Comparison of ENCODE assay signal across 8 cellular contexts in genomic region chr1:152052606-152053005, GRCh38. TPM values are rescaled to one million over a fixed set of nuclear protein-coding genes. Genes with fewer than 3 reads are reported as not detected.
A peak's percentile ranks its signal among the peaks of the same experiment; 100 is the strongest.
DNase-seq lines count a peak whose midpoint lies in the region; ATAC-seq, FAIRE-seq and TF ChIP-seq lines count a peak whose summit lies in the region.

No MANE protein-coding gene starts in this region.

- WGBS in body of pancreas, 2 donors: 24% methylated on average over 11 of the region's 11 CpGs
- 24 to 31% (median 27%) methylated on average over 11 of the region's 11 CpGs for WGBS in spleen, 5 donors

- TF ChIP-seq POLR2A in body of pancreas (IDR thresholded peaks at IDR 0.05) (no peak), spleen (IDR thresholded peaks at IDR 0.05) (no peak)

- H3K27ac ChIP-seq in 22Rv1: no peak overlapping the region
- H3K27ac ChIP-seq in body of pancreas: no peak overlapping the region
- H3K27ac ChIP-seq in spleen: no peak overlapping the region

- H3K4me1 ChIP-seq in body of pancreas (peaks cover 14% of the 10 kb centered on the region), spleen (peaks cover 2 to 46% (median 16%) of the 10 kb centered on the region in 6 donors)

- peak; percentile 28 for ATAC-seq in GM18868 (IDR thresholded peaks at IDR 0.05; ENCODE audit: unreplicated experiment)
- peak; percentile 22 for ATAC-seq in body of pancreas
- ATAC-seq in GM21717 (IDR thresholded peaks at IDR 0.05; ENCODE audit: unreplicated experiment): no peak

- H3K4me3 ChIP-seq in body of pancreas (no peak overlapping the region), spleen (no peak overlapping the region)

- peak; percentile 60 for DNase-seq in NCI-H2107 treated with DMSO at 0.1 percent for 48 hours (lab: John Stamatoyannopoulos, UW; ENCODE audit: unreplicated experiment)
- DNase-seq in body of pancreas: peak; percentile 86 to 90 (median 88)
- DNase-seq in hypothalamus (lab: John Stamatoyannopoulos, UW): peak in 50 of 51 donors; percentile 4 to 84 (median 50)
- DNase-seq in spleen: peak; percentile 93

- H3K36me3 ChIP-seq in body of pancreas (replicated peaks in 1 of 2; ENCODE audit: insufficient read depth in 1 of 2, low read depth in 2 of 2) (no peaks in the 10 kb centered on the region), spleen (no peaks in the 10 kb centered on the region)

- FAIRE-seq in TTC549 (lab: Jason Lieb, UNC): peak; percentile 96

- intact Hi-C loops in body of pancreas (cut with DNase I) (loop anchor here (5.0 kb wide), 2 partner anchors 135 to 390 kb away; no protein-coding TSS in a partner anchor), spleen (cut with DNase I; ENCODE audit: low total_unique reads) (loop anchor here (2.0 to 5.0 kb wide), 2 partner anchors 134 to 405 kb away; no protein-coding TSS in a partner anchor)

- peak; percentile 98 for TF ChIP-seq CTCF in 22Rv1 (IDR thresholded peaks at IDR 0.05)
- peak; percentile 69 to 93 (median 88) for TF ChIP-seq CTCF in body of pancreas (IDR thresholded peaks at IDR 0.05)
- peak; percentile 88 to 96 (median 92) for TF ChIP-seq CTCF in spleen (IDR thresholded peaks at IDR 0.05 in 8 of 11, conservative IDR thresholded peaks at IDR 0.05 in 3 of 11)

- H3K9me3 ChIP-seq in body of pancreas (no peaks in the 10 kb centered on the region), spleen (no peaks in the 10 kb centered on the region)

- H3K27me3 ChIP-seq in body of pancreas (no peaks in the 10 kb centered on the region), spleen (replicated peaks in 1 of 7) (peaks cover 0 to 40% (median 4%) of the 10 kb centered on the region in 7 donors)

RNA-seq across cellular contexts. Expression of gene S100A11, which starts 15.8 kb away (rescaled TPM):
- total RNA-seq in body of pancreas (100 to 1,000 TPM in 1 of 2 donors, 10 to 100 TPM in 1; 76.1 to 101 TPM), spleen (100 to 1,000 TPM; 243 to 555 (median 365) TPM)
- polyA plus RNA-seq in spleen: 100 to 1,000 TPM; 499 to 669 (median 505) TPM

RNA-seq across cellular contexts. Expression of gene TCHHL1, which starts 36.3 kb away (rescaled TPM):
- not detected for total RNA-seq in body of pancreas
- total RNA-seq in spleen: not detected
- polyA plus RNA-seq in spleen: not detected

RNA-seq across cellular contexts. Expression of gene S100A10, which starts 58.9 kb away (rescaled TPM):
- 100 to 1,000 TPM in 1 of 2 donors, 10 to 100 TPM in 1; 40.7 to 105 TPM for total RNA-seq in body of pancreas
- total RNA-seq in spleen: 10 to 100 TPM; 45.6 to 89.8 (median 70.4) TPM
- polyA plus RNA-seq in spleen: 100 to 1,000 TPM in 1 of 3 donors, 10 to 100 TPM in 2; 91.9 to 167 (median 93.7) TPM
